Comparison of ENCODE assay signal across 19 cellular contexts in the genomic region with DNA sequence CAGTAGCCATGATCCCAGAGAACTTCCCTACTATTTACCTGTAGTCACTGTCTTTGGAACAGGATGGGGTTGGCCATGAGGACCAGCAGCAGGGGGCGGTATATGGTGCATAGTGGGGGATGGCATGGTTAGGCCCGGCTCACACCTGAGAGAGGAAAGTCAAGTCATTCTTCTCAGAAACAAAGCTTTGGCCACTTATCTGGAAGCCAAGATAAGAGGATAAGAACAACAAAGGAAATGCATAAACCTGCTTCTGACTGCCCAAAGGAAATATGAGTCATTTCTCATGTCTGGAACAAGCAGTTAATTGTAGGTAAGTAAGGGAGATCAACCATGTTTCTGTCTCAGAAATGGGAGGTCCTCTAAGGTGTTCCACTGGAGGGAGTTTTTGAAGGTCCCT. TPM values are rescaled to one million over a fixed set of nuclear protein-coding genes. Genes with fewer than 3 reads are reported as not detected.
A peak's percentile ranks its signal among the peaks of the same experiment; 100 is the strongest.
DNase-seq lines count a peak whose midpoint lies in the region; ATAC-seq and TF ChIP-seq lines count a peak whose summit lies in the region.
"Had no signal": no experiment of that assay in that cellular context is flagged by ENCODE, and none has a peak within 500 bp of the region (broad histone marks: within the 10 kb centered on the region; RNA-seq: fewer than 3 reads in every experiment).

No MANE protein-coding gene starts in this region.

- no peak overlapping the region for H3K4me2 ChIP-seq in neuronal stem cell (ENCODE audit: insufficient read depth, low read length, poor library complexity, severe bottlenecking)
- H3K4me2 ChIP-seq: PC-9 had no signal

- no peak overlapping the region for H4K91ac ChIP-seq in neuronal stem cell (ENCODE audit: low read depth, low read length, poor library complexity)

- H2BK12ac ChIP-seq in neuronal stem cell (ENCODE audit: low read length): no peak overlapping the region

- H3K9me3 ChIP-seq in neuronal stem cell (replicated peaks in 1 of 2; ENCODE audit: control insufficient read depth in 2 of 2, insufficient read depth in 1 of 2, low read depth in 1 of 2, low read length in 2 of 2) (peaks cover 0 to 14% of the 10 kb centered on the region in 2 donors), right atrium auricular region (no peaks in the 10 kb centered on the region)
- H3K9me3 ChIP-seq: thoracic aorta had no signal

- H3K27me3 ChIP-seq in neuronal stem cell (ENCODE audit: control insufficient read depth in 3 of 3, insufficient read depth in 3 of 3, low read depth in 1 of 3, low read length in 3 of 3) (no peaks in the 10 kb centered on the region), right atrium auricular region (no peaks in the 10 kb centered on the region)
- H3K27me3 ChIP-seq: brain microvascular endothelial cell had no signal

- H3K4me1 Mint-ChIP-seq in central memory CD8-positive, alpha-beta T cell: peaks cover 34% of the 10 kb centered on the region
- peaks cover 39% of the 10 kb centered on the region for H3K4me1 Mint-ChIP-seq in stimulated activated naive CD8-positive, alpha-beta T cell treated with anti-CD3 and anti-CD28 coated beads, Interleukin-15, amount 100 ng/mL, for 72 hours
- H3K4me1 Mint-ChIP-seq: nephron progenitor cell had no signal

- H3K27ac ChIP-seq in neuronal stem cell (replicated peaks; ENCODE audit: low read length) (no peak overlapping the region), right atrium auricular region (no peak overlapping the region)
- H3K27ac ChIP-seq: brain microvascular endothelial cell, PC-9, thoracic aorta had no signal

- H3K23ac ChIP-seq in neuronal stem cell (ENCODE audit: low read depth, low read length, poor library complexity): no peak overlapping the region

- H2BK15ac ChIP-seq in neuronal stem cell (ENCODE audit: low read length): no peak overlapping the region

- TF ChIP-seq CTCF in right atrium auricular region (IDR thresholded peaks at IDR 0.05): no peak

- peak in 2 of 3 donors; percentile 4 to 7 for DNase-seq in stimulated activated CD4-positive, alpha-beta T cell treated with anti-CD3 and anti-CD28 coated beads, Interleukin-12 subunit alpha, Interleukin-12 subunit beta, amount 100 ng/mL, for 48 hours (ENCODE audit: low read depth in 2 of 3, low spot score in 1 of 3)
- no peak for DNase-seq in stimulated activated CD4-positive, alpha-beta T cell treated with anti-CD3 and anti-CD28 coated beads, Interleukin-12 subunit alpha, Interleukin-12 subunit beta, amount 100 ng/mL, for 4 hours
- DNase-seq in activated CD4-positive, alpha-beta T cell treated with anti-CD3 and anti-CD28 coated beads, Interleukin-2, amount 50 U/mL, for 1 hour: peak; percentile 1
- no peak for DNase-seq in central memory CD8-positive, alpha-beta T cell (ENCODE audit: low spot score in 2 of 2)
- peak in 1 of 2 donors; percentile 67 for DNase-seq in stimulated activated naive CD8-positive, alpha-beta T cell treated with anti-CD3 and anti-CD28 coated beads, Interleukin-15, amount 100 ng/mL, for 72 hours
- DNase-seq in neuronal stem cell (ENCODE audit: low spot score) (no peak), right atrium auricular region (ENCODE audit: low spot score) (no peak)
- DNase-seq: brain microvascular endothelial cell, dermis blood vessel endothelial cell, EL, MV-4-11, NCI-H2081, NCI-H524 treated with DMSO at 0.1 percent for 48 hours, nephron progenitor cell, PC-9 had no signal

- no peak for ATAC-seq in central memory CD8-positive, alpha-beta T cell (replicated peaks; ENCODE audit: extremely low read depth, poor library complexity, severe bottlenecking)
- peak; percentile 87 for ATAC-seq in stimulated activated naive CD8-positive, alpha-beta T cell treated with anti-CD3 and anti-CD28 coated beads, Interleukin-15, amount 100 ng/mL, for 72 hours
- no peak for ATAC-seq in GM18873 (IDR thresholded peaks at IDR 0.05; ENCODE audit: low FRiP score, unreplicated experiment)

- H2AFZ ChIP-seq in neuronal stem cell (ENCODE audit: low read length): no peak overlapping the region
- H2AFZ ChIP-seq: PC-9 had no signal

- H3K79me1 ChIP-seq in neuronal stem cell (ENCODE audit: low read depth, low read length): no peaks in the 10 kb centered on the region

- no CpG with 5 or more reads among the region's 2 CpGs for WGBS in neuronal stem cell (ENCODE audit: extremely low coverage in 2 of 2, insufficient read length in 2 of 2, insufficient replicate concordance in 1 of 2), 2 donors

- no peak overlapping the region for H3K4ac ChIP-seq in neuronal stem cell (ENCODE audit: low read length)

- no peak overlapping the region for H3K4me3 Mint-ChIP-seq in central memory CD8-positive, alpha-beta T cell
- H3K4me3 Mint-ChIP-seq in stimulated activated naive CD8-positive, alpha-beta T cell treated with anti-CD3 and anti-CD28 coated beads, Interleukin-15, amount 100 ng/mL, for 72 hours: peak overlapping the region in 1 of 2 donors; percentile 35
- H3K4me3 Mint-ChIP-seq: nephron progenitor cell had no signal

- no peak overlapping the region for H3K14ac ChIP-seq in neuronal stem cell (ENCODE audit: low read length)

- H3K9ac ChIP-seq in neuronal stem cell (ENCODE audit: low read depth, low read length, poor library complexity): no peak overlapping the region

- no peaks in the 10 kb centered on the region for H3K9me3 Mint-ChIP-seq in central memory CD8-positive, alpha-beta T cell
- no peaks in the 10 kb centered on the region for H3K9me3 Mint-ChIP-seq in stimulated activated naive CD8-positive, alpha-beta T cell treated with anti-CD3 and anti-CD28 coated beads, Interleukin-15, amount 100 ng/mL, for 72 hours
- H3K9me3 Mint-ChIP-seq: nephron progenitor cell had no signal

- H3K4me3 ChIP-seq in neuronal stem cell (ENCODE audit: low read length in 2 of 2) (no peak overlapping the region), right atrium auricular region (no peak overlapping the region)
- H3K4me3 ChIP-seq: PC-9, thoracic aorta had no signal

- H3K27ac Mint-ChIP-seq in central memory CD8-positive, alpha-beta T cell (ENCODE audit: low read depth): peak overlapping the region; percentile 34
- H3K27ac Mint-ChIP-seq in stimulated activated naive CD8-positive, alpha-beta T cell treated with anti-CD3 and anti-CD28 coated beads, Interleukin-15, amount 100 ng/mL, for 72 hours: peak overlapping the region; percentile 27 to 86
- H3K27ac Mint-ChIP-seq: nephron progenitor cell had no signal

- H3K36me3 ChIP-seq in neuronal stem cell (replicated peaks in 1 of 2; ENCODE audit: control insufficient read depth in 2 of 2, insufficient read depth in 2 of 2, low read length in 2 of 2) (no peaks in the 10 kb centered on the region), right atrium auricular region (no peaks in the 10 kb centered on the region)
- H3K36me3 ChIP-seq: brain microvascular endothelial cell, thoracic aorta had no signal

- no peaks in the 10 kb centered on the region for H3K36me3 Mint-ChIP-seq in central memory CD8-positive, alpha-beta T cell (ENCODE audit: insufficient read depth)

- no peak overlapping the region for H2AK5ac ChIP-seq in neuronal stem cell (ENCODE audit: low read depth, low read length)

- no peak overlapping the region for H2BK120ac ChIP-seq in neuronal stem cell (ENCODE audit: low read depth, low read length)

- no peaks in the 10 kb centered on the region for H3K4me1 ChIP-seq in neuronal stem cell (ENCODE audit: control insufficient read depth in 2 of 2, insufficient read depth in 1 of 2, low read depth in 1 of 2, low read length in 2 of 2)
- H3K4me1 ChIP-seq in right atrium auricular region: no peaks in the 10 kb centered on the region

- no peak overlapping the region for H3K18ac ChIP-seq in neuronal stem cell (ENCODE audit: low read length)

- no peak overlapping the region for H4K8ac ChIP-seq in neuronal stem cell (ENCODE audit: low read depth, low read length)

- no peak overlapping the region for H2BK5ac ChIP-seq in neuronal stem cell (ENCODE audit: low read length)

- H3K27me3 Mint-ChIP-seq in central memory CD8-positive, alpha-beta T cell: no peaks in the 10 kb centered on the region
- H3K27me3 Mint-ChIP-seq in stimulated activated naive CD8-positive, alpha-beta T cell treated with anti-CD3 and anti-CD28 coated beads, Interleukin-15, amount 100 ng/mL, for 72 hours: no peaks in the 10 kb centered on the region

RNA-seq across cellular contexts. Expression of a gene that starts 10.8 kb away (rescaled TPM):
- polyA plus RNA-seq in neuronal stem cell (2013, experiment 1 of 2): not detected
- not detected for polyA plus RNA-seq in neuronal stem cell (2013, experiment 2 of 2)
- total RNA-seq in right atrium auricular region: not detected
- total RNA-seq: dermis blood vessel endothelial cell, kidney epithelial cell, mesenteric fat pad, PC-9, thoracic aorta had no signal

Comparison
In these comparisons a context has a peak if more than half of its experiments do, and no peak if none do; other contexts are left out.
1. DNase-seq: peak in stimulated activated CD4-positive, alpha-beta T cell treated with anti-CD3 and anti-CD28 coated beads, Interleukin-12 subunit alpha, Interleukin-12 subunit beta, amount 100 ng/mL, for 48 hours (2 of 3) and activated CD4-positive, alpha-beta T cell treated with anti-CD3 and anti-CD28 coated beads, Interleukin-2, amount 50 U/mL, for 1 hour (single experiment); none in stimulated activated CD4-positive, alpha-beta T cell treated with anti-CD3 and anti-CD28 coated beads, Interleukin-12 subunit alpha, Interleukin-12 subunit beta, amount 100 ng/mL, for 4 hours (single experiment), central memory CD8-positive, alpha-beta T cell (0 of 2), neuronal stem cell (single experiment) and right atrium auricular region (single experiment).